Comparison of ENCODE assay signal across 11 cellular contexts in genomic region chr12:113271466-113271852, GRCh38. TPM values are rescaled to one million over a fixed set of nuclear protein-coding genes. Genes with fewer than 3 reads are reported as not detected.
DNase-seq lines count a peak whose midpoint lies in the region; ATAC-seq and TF ChIP-seq lines count a peak whose summit lies in the region.
"Had no signal": no experiment of that assay in that cellular context is flagged by ENCODE, and none has a peak within 500 bp of the region (broad histone marks: within the 10 kb centered on the region; RNA-seq: fewer than 3 reads in every experiment).

No MANE protein-coding gene starts in this region.

- H4K20me1 ChIP-seq in osteoblast (ENCODE audit: insufficient read depth, low read length): no peaks in the 10 kb centered on the region

- TF ChIP-seq CTCF in osteoblast (IDR thresholded peaks at IDR 0.05; ENCODE audit: extremely low read depth, low read depth, low read length) (no peak), upper lobe of right lung (IDR thresholded peaks at IDR 0.05) (no peak)

- intact Hi-C loops in activated CD4-positive, alpha-beta T cell treated with anti-CD3 and anti-CD28 coated beads, Interleukin-2, amount 10 ng/mL, durations not matched to agents 24 days and 14 days (cut with micrococcal nuclease): loop anchor here (1.0 kb wide), 1 partner anchor 9 kb away; no protein-coding TSS in a partner anchor
- intact Hi-C loops in upper lobe of right lung (cut with DNase I): no loop called here

- H3K9me3 ChIP-seq in endocrine pancreas (ENCODE audit: control insufficient read depth, low read length) (no peaks in the 10 kb centered on the region), osteoblast (ENCODE audit: low read depth, low read length) (no peaks in the 10 kb centered on the region), upper lobe of right lung (no peaks in the 10 kb centered on the region)
- H3K9me3 ChIP-seq: A549 had no signal

- H3K27ac ChIP-seq in osteoblast (ENCODE audit: low read depth, low read length): peak overlapping the region; percentile 76
- H3K27ac ChIP-seq in upper lobe of right lung: peak overlapping the region; percentile 81
- H3K27ac ChIP-seq: A549 had no signal

- peak overlapping the region; percentile 11 for H3K27ac Mint-ChIP-seq in activated CD4-positive, alpha-beta T cell treated with anti-CD3 and anti-CD28 coated beads, Interleukin-2, amount 10 ng/mL, durations not matched to agents 24 days and 14 days

- no peak overlapping the region for H3K4me3 ChIP-seq in endocrine pancreas (ENCODE audit: control insufficient read depth, insufficient read depth, low read length)
- H3K4me3 ChIP-seq in osteoblast (ENCODE audit: insufficient read depth, low read length): peak overlapping the region; percentile 51
- H3K4me3 ChIP-seq in upper lobe of right lung: no peak overlapping the region
- H3K4me3 ChIP-seq: A549 had no signal

- peaks cover 16% of the 10 kb centered on the region for H3K4me1 Mint-ChIP-seq in activated CD4-positive, alpha-beta T cell treated with anti-CD3 and anti-CD28 coated beads, Interleukin-2, amount 10 ng/mL, durations not matched to agents 24 days and 14 days

- no peak for ATAC-seq in upper lobe of right lung
- ATAC-seq in HG03457 (IDR thresholded peaks at IDR 0.05; ENCODE audit: unreplicated experiment): no peak
- ATAC-seq: A549, left colon had no signal

- H3K36me3 Mint-ChIP-seq in activated CD4-positive, alpha-beta T cell treated with anti-CD3 and anti-CD28 coated beads, Interleukin-2, amount 10 ng/mL, durations not matched to agents 24 days and 14 days (ENCODE audit: low read depth): peaks cover 31% of the 10 kb centered on the region

- H3K36me3 ChIP-seq in endocrine pancreas (ENCODE audit: control insufficient read depth, insufficient read depth, low read length): peaks cover 14% of the 10 kb centered on the region
- peaks cover 15% of the 10 kb centered on the region for H3K36me3 ChIP-seq in osteoblast (ENCODE audit: insufficient read depth, low read length)
- peaks cover 73% of the 10 kb centered on the region for H3K36me3 ChIP-seq in upper lobe of right lung

- no peak overlapping the region for H3K4me3 Mint-ChIP-seq in activated CD4-positive, alpha-beta T cell treated with anti-CD3 and anti-CD28 coated beads, Interleukin-2, amount 10 ng/mL, durations not matched to agents 24 days and 14 days

- peak overlapping the region; percentile 66 for H2AFZ ChIP-seq in osteoblast (ENCODE audit: low read length)

- peak overlapping the region; percentile 42 for H3K9ac ChIP-seq in endocrine pancreas (ENCODE audit: control insufficient read depth, insufficient read depth, low read length)

- H3K4me1 ChIP-seq in endocrine pancreas (ENCODE audit: control insufficient read depth, insufficient read depth, low read length) (no peaks in the 10 kb centered on the region), osteoblast (ENCODE audit: insufficient read depth, low read length) (peaks cover 15% of the 10 kb centered on the region), upper lobe of right lung (peaks cover 26% of the 10 kb centered on the region)

- no peaks in the 10 kb centered on the region for H3K27me3 Mint-ChIP-seq in activated CD4-positive, alpha-beta T cell treated with anti-CD3 and anti-CD28 coated beads, Interleukin-2, amount 10 ng/mL, durations not matched to agents 24 days and 14 days

- DNase-seq in activated CD4-positive, alpha-beta T cell treated with anti-CD3 and anti-CD28 coated beads, Interleukin-2, amount 10 ng/mL, durations not matched to agents 24 days and 14 days: no peak
- no peak for DNase-seq in activated CD4-positive, alpha-beta T cell treated with anti-CD3 and anti-CD28 coated beads, Interleukin-2, amount 50 U/mL, for 1 hour
- DNase-seq in osteoblast (ENCODE audit: insufficient read length, low spot score, missing footprints) (no peak), upper lobe of right lung (no peak), NCI-H82 (lab: John Stamatoyannopoulos, UW) (no peak)
- no peak for DNase-seq in activated CD4-positive, alpha-beta T cell treated with anti-CD3 and anti-CD28 coated beads for 1 hour
- DNase-seq: activated CD4-positive, alpha-beta T cell treated with anti-CD3 and anti-CD28 coated beads for 4 hours had no signal

- H3K9me3 Mint-ChIP-seq in activated CD4-positive, alpha-beta T cell treated with anti-CD3 and anti-CD28 coated beads, Interleukin-2, amount 10 ng/mL, durations not matched to agents 24 days and 14 days: no peaks in the 10 kb centered on the region

- H3K4me2 ChIP-seq in osteoblast (ENCODE audit: insufficient read depth, low read length): peak overlapping the region; percentile 79
- H3K4me2 ChIP-seq: A549 had no signal

- H3K27me3 ChIP-seq in endocrine pancreas (ENCODE audit: control insufficient read depth, insufficient read depth, low read length) (no peaks in the 10 kb centered on the region), osteoblast (ENCODE audit: insufficient read depth, low read length) (no peaks in the 10 kb centered on the region), upper lobe of right lung (no peaks in the 10 kb centered on the region)

- no peaks in the 10 kb centered on the region for H3K79me2 ChIP-seq in osteoblast (ENCODE audit: insufficient read depth, low read length)

RNA-seq across cellular contexts. Expression of gene TPCN1, which starts 50.2 kb away (rescaled TPM):
- 31.0 and 33.7 TPM in 2 replicates for total RNA-seq in activated CD4-positive, alpha-beta T cell treated with anti-CD3 and anti-CD28 coated beads, Interleukin-2, amount 10 ng/mL, durations not matched to agents 24 days and 14 days
- total RNA-seq in osteoblast (25.7 and 28.9 TPM in 2 replicates), upper lobe of right lung (51.9 TPM)
